In the genomic region with DNA sequence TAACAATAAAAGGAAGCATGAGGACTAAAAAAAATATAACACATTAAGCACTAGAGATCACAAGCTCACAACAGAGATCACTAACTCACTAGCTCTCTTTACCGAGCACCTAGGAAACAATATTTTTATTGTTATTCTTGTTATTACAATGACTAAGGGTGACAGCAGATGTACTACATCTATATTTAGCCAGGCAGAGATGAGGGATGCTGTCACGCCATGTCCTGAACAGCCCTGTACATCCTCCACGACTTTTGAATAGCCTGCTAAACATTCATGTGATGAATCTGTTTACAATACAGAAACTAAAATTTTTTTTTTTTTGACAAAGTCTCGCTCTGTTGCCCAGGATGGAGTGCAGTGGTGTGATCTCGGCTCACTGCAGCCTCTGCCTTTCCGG, we compare ENCODE assay signal across 1 cellular context.
TF ChIP-seq lines count a peak whose summit lies in the region.

No MANE protein-coding gene starts in this region.

TF ChIP-seq in K562, 482 proteins besides CTCF, POLR2A, EP300 and RAD21:
- TF ChIP-seq NR4A1 (CRISPR knock-in tag; IDR thresholded peaks at IDR 0.05), result no peak
- no peak for TF ChIP-seq NR4A1 (tag; IDR thresholded peaks at IDR 0.05)
- no peak for TF ChIP-seq CREM (IDR thresholded peaks at IDR 0.05; ENCODE audit: low read depth)
- no peak for TF ChIP-seq SNRNP70 (optimal IDR thresholded peaks at IDR 0.05; ENCODE audit: low read depth, low read length)
- no peak for TF ChIP-seq HMG20A (CRISPR knock-in tag; conservative IDR thresholded peaks at IDR 0.05)
- no peak for TF ChIP-seq KAT7 (CRISPR knock-in tag; IDR thresholded peaks at IDR 0.05; ENCODE audit: borderline replicate concordance)
- no peak for TF ChIP-seq CBX2 (IDR thresholded peaks at IDR 0.05; ENCODE audit: insufficient read depth, low read length, poor library complexity, severe bottlenecking)
- no peak for TF ChIP-seq NEUROD1 (IDR thresholded peaks at IDR 0.05; ENCODE audit: borderline replicate concordance, low read depth, low read length, partially characterized antibody)
- no peak for TF ChIP-seq ZNF699 (CRISPR knock-in tag; IDR thresholded peaks at IDR 0.05; ENCODE audit: insufficient replicate concordance)
- TF ChIP-seq BCL6 (CRISPR knock-in tag; IDR thresholded peaks at IDR 0.05), result no peak
- TF ChIP-seq LEF1 (IDR thresholded peaks at IDR 0.05), result no peak
- TF ChIP-seq ZNF354B (CRISPR knock-in tag; IDR thresholded peaks at IDR 0.05), result no peak
